25 cellular contexts compared by ENCODE assay signal in genomic region chr15:68371160-68371559, GRCh38.
DNase-seq lines count a peak whose midpoint lies in the region; ATAC-seq and TF ChIP-seq lines count a peak whose summit lies in the region.
"Had no signal": no experiment of that assay in that cellular context is flagged by ENCODE, and none has a peak within 500 bp of the region (broad histone marks: within the 10 kb centered on the region; RNA-seq: fewer than 3 reads in every experiment).

No MANE protein-coding gene starts in this region.

- H3K9me3 ChIP-seq in thoracic aorta: no peaks in the 10 kb centered on the region
- H3K9me3 ChIP-seq: spleen had no signal

- POLR2A ChIA-PET in HEK293T (lab: Yijun Ruan, JAX): no interaction called here

- no peak overlapping the region for H3K4me3 ChIP-seq in brain microvascular endothelial cell (ENCODE audit: low read depth, low read length)
- H3K4me3 ChIP-seq in thoracic aorta: no peak overlapping the region
- H3K4me3 ChIP-seq: cardiac muscle cell, lung, spleen had no signal

- DNase-seq in NCI-H82 (lab: John Stamatoyannopoulos, UW): peak; percentile 47
- DNase-seq in NCI-H82 treated with DMSO at 0.1 percent for 48 hours (lab: John Stamatoyannopoulos, UW; ENCODE audit: unreplicated experiment): no peak
- no peak for DNase-seq in brain microvascular endothelial cell
- DNase-seq in mesenteric fat pad (ENCODE audit: low spot score): peak; percentile 49
- no peak for DNase-seq in thoracic aorta (ENCODE audit: low spot score)
- no peak for DNase-seq in NOMO-1 (lab: John Stamatoyannopoulos, UW; ENCODE audit: unreplicated experiment in 2 of 2)
- DNase-seq in NCI-H1436 (lab: John Stamatoyannopoulos, UW): no peak
- DNase-seq in HEK293T (ENCODE audit: extremely low spot score): no peak
- DNase-seq: 8988T; activated CD4-positive, alpha-beta T cell treated with anti-CD3 and anti-CD28 coated beads, Interleukin-2, amount 10 ng/mL, durations not matched to agents 7 days and 5 days; activated CD8-positive, alpha-beta memory T cell treated with anti-CD3 and anti-CD28 coated beads, Interleukin-2, amount 10 ng/mL, durations not matched to agents 7 days and 5 days; activated naive CD4-positive, alpha-beta T cell treated with anti-CD3 and anti-CD28 coated beads, Interleukin-2, amount 50 U/mL, for 16 hours; CD4-positive, alpha-beta memory T cell; dermis blood vessel endothelial cell; HFFc6; kidney; MM.1S; NCI-H1694; NCI-H69; spleen; stimulated activated CD4-positive, alpha-beta T cell treated with anti-CD3 and anti-CD28 coated beads, Interleukin-4, amount 100 ng/mL, for 1 hour had no signal

- H3K36me3 ChIP-seq in brain microvascular endothelial cell (replicated peaks) (peaks cover 30% of the 10 kb centered on the region), thoracic aorta (peaks cover 3% of the 10 kb centered on the region)
- H3K36me3 ChIP-seq: cardiac muscle cell, spleen had no signal

- H3K27me3 ChIP-seq in brain microvascular endothelial cell (replicated peaks) (no peaks in the 10 kb centered on the region), thoracic aorta (replicated peaks; ENCODE audit: insufficient read depth) (no peaks in the 10 kb centered on the region)
- H3K27me3 ChIP-seq: cardiac muscle cell, spleen had no signal

- in situ Hi-C loops in brain microvascular endothelial cell (cut with HindIII; ENCODE audit: low pct_ligation_motif_present, low sequenced_read_pairs): no loop called here

- CTCF ChIA-PET in HEK293T (lab: Yijun Ruan, JAX): interaction anchor here (1.0 kb wide), 1 partner anchor 8 kb away, joined by 3 read pairs; no protein-coding TSS in a partner anchor

- peaks cover 28 to 73% of the 10 kb centered on the region in 2 donors for H3K4me1 ChIP-seq in thoracic aorta (ENCODE audit: control insufficient read depth in 1 of 2, low read depth in 2 of 2)

- ATAC-seq in thoracic aorta (ENCODE audit: insufficient number of reproducible peaks, low FRiP score, low read depth): no peak
- ATAC-seq: activated CD8-positive, alpha-beta memory T cell treated with anti-CD3 and anti-CD28 coated beads, Interleukin-2, amount 10 ng/mL, durations not matched to agents 7 days and 5 days; stimulated activated memory B cell treated with anti-CD40 and anti-IgM and Interleukin-4, amounts not matched to agents 10 μg/mL and 1 μg/mL and 100 μg/mL, for 72 hours had no signal

- H3K27ac ChIP-seq in brain microvascular endothelial cell (peak overlapping the region; percentile 29), thoracic aorta (peak overlapping the region; percentile 73 to 95)
- H3K27ac ChIP-seq: cardiac muscle cell, spleen, VCaP had no signal

- TF ChIP-seq CTCF in brain microvascular endothelial cell (IDR thresholded peaks at IDR 0.05; ENCODE audit: low read depth, low read length, missing control alignments) (no peak), thoracic aorta (IDR thresholded peaks at IDR 0.05) (no peak)

TF ChIP-seq in HEK293T, 16 proteins besides CTCF, POLR2A, EP300 and RAD21:
- TF ChIP-seq ZNF384 (IDR thresholded peaks at IDR 0.05) (no peak), L3MBTL2 (conservative IDR thresholded peaks at IDR 0.05) (no peak), CTBP1 (IDR thresholded peaks at IDR 0.05; ENCODE audit: borderline replicate concordance) (no peak), PKNOX1 (IDR thresholded peaks at IDR 0.05) (no peak), NFRKB (IDR thresholded peaks at IDR 0.05) (no peak), FOXM1 (IDR thresholded peaks at IDR 0.05; ENCODE audit: borderline replicate concordance) (no peak), BHLHE40 (IDR thresholded peaks at IDR 0.05; ENCODE audit: borderline replicate concordance) (no peak), ELF4 (IDR thresholded peaks at IDR 0.05) (no peak), ARNT (IDR thresholded peaks at IDR 0.05) (no peak), LEF1 (IDR thresholded peaks at IDR 0.05; ENCODE audit: borderline replicate concordance) (no peak), SP1 (IDR thresholded peaks at IDR 0.05) (no peak), SUZ12 (IDR thresholded peaks at IDR 0.05) (no peak), FOXK2 (IDR thresholded peaks at IDR 0.05) (no peak)

Comparison
In these comparisons a context has a peak if more than half of its experiments do, and no peak if none do; other contexts are left out.
1. DNase-seq: peak in NCI-H82 (single experiment) and mesenteric fat pad (single experiment); none in NCI-H82 treated with DMSO at 0.1 percent for 48 hours (single experiment), brain microvascular endothelial cell (single experiment), thoracic aorta (single experiment), NOMO-1 (0 of 2), NCI-H1436 (single experiment) and HEK293T (single experiment).